8 cellular contexts compared by ENCODE assay signal in the genomic region with DNA sequence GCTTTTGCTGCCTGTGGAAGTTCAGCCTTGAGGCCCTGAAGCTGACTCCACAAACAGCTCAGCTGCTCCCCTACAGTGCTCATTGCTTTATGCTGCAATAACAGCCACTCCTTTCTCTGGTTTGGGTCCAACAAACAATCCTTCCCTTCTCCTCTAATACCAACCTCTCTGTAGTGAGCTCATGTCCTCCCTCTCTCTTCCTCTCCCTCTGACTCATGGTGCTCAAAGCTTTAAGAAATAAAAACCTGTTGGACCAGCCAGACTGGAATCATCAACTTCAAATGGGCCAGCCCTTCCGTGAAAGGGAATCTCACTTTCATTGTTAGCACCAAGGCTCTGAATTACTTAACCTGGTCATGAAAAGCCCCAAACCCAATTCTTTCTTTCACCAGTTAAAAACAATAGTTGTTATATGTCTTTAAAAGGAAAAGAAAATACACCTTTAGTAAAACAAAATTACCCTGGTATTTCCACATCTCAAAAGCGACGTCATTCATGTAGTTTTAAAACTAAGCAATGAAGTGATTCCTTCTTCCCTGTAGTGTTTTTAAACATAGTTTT.
DNase-seq lines count a peak whose midpoint lies in the region; ATAC-seq and TF ChIP-seq lines count a peak whose summit lies in the region.

No MANE protein-coding gene starts in this region.

- peaks cover 4% of the 10 kb centered on the region for H3K27me3 Mint-ChIP-seq in activated naive CD4-positive, alpha-beta T cell treated with anti-CD3 and anti-CD28 coated beads, Interleukin-2, amount 10 ng/mL, durations not matched to agents 7 days and 5 days

- no peaks in the 10 kb centered on the region for H3K36me3 ChIP-seq in iPS-18a (ENCODE audit: control insufficient read depth, low read depth, low read length)

- CTCF ChIA-PET in activated naive CD4-positive, alpha-beta T cell treated with anti-CD3 and anti-CD28 coated beads, Interleukin-2, amount 10 ng/mL, durations not matched to agents 7 days and 5 days (lab: Charles Lee) = interaction anchor here (0.7 to 1.5 kb wide), 8 partner anchors 10 to 206 kb away, joined by 3 to 9 read pairs (median 3); no protein-coding TSS in a partner anchor

- H3K4me3 ChIP-seq in iPS-18a (ENCODE audit: low read length) = peak overlapping the region; percentile 5
- no peak overlapping the region for H3K4me3 ChIP-seq in dorsolateral prefrontal cortex

- ATAC-seq in Right ventricle myocardium inferior (peak; percentile 98), HG02938 (IDR thresholded peaks at IDR 0.05; ENCODE audit: unreplicated experiment) (no peak)

- H3K27me3 ChIP-seq in iPS-18a (ENCODE audit: control insufficient read depth, insufficient read depth, low read length) (no peaks in the 10 kb centered on the region), dorsolateral prefrontal cortex (no peaks in the 10 kb centered on the region)

- peak overlapping the region; percentile 94 for H3K27ac Mint-ChIP-seq in activated naive CD4-positive, alpha-beta T cell treated with anti-CD3 and anti-CD28 coated beads, Interleukin-2, amount 10 ng/mL, durations not matched to agents 7 days and 5 days

- intact Hi-C loops in Right ventricle myocardium inferior (cut with DNase I) = no loop called here
- intact Hi-C loops in cardiac septum (cut with DNase I) = no loop called here
- intact Hi-C loops in dorsolateral prefrontal cortex (cut with DNase I) = no loop called here

- no peaks in the 10 kb centered on the region for H3K9me3 ChIP-seq in iPS-18a (ENCODE audit: control insufficient read depth, low read depth, low read length)

- peak overlapping the region; percentile 43 for H3K4me3 Mint-ChIP-seq in activated naive CD4-positive, alpha-beta T cell treated with anti-CD3 and anti-CD28 coated beads, Interleukin-2, amount 10 ng/mL, durations not matched to agents 7 days and 5 days

- TF ChIP-seq CTCF in dorsolateral prefrontal cortex (IDR thresholded peaks at IDR 0.05 in 54 of 56, conservative IDR thresholded peaks at IDR 0.05 in 2 of 56; ENCODE audit: low read depth in 1 of 56, partially characterized antibody in 56 of 56) = no peak

- H3K4me1 ChIP-seq in iPS-18a (ENCODE audit: control insufficient read depth, low read depth, low read length) = peaks cover 28% of the 10 kb centered on the region

- peaks cover 10% of the 10 kb centered on the region for H3K9me3 Mint-ChIP-seq in activated naive CD4-positive, alpha-beta T cell treated with anti-CD3 and anti-CD28 coated beads, Interleukin-2, amount 10 ng/mL, durations not matched to agents 7 days and 5 days

- DNase-seq in Right ventricle myocardium inferior (ENCODE audit: missing footprints) (no peak), cardiac septum (ENCODE audit: low spot score) (no peak), HT-29 (ENCODE audit: low spot score) (peak; percentile 99), stromal cell of bone marrow (ENCODE audit: low read depth) (peak; percentile 97), dorsolateral prefrontal cortex (no peak)
- DNase-seq in activated naive CD4-positive, alpha-beta T cell treated with anti-CD3 and anti-CD28 coated beads, Interleukin-2, amount 10 ng/mL, durations not matched to agents 7 days and 5 days = no peak

- peak overlapping the region; percentile 49 for H3K27ac ChIP-seq in iPS-18a (ENCODE audit: low read length)
- H3K27ac ChIP-seq in dorsolateral prefrontal cortex = no peak overlapping the region

- peaks cover 70% of the 10 kb centered on the region for H3K4me1 Mint-ChIP-seq in activated naive CD4-positive, alpha-beta T cell treated with anti-CD3 and anti-CD28 coated beads, Interleukin-2, amount 10 ng/mL, durations not matched to agents 7 days and 5 days

- no peak overlapping the region for H3K9ac ChIP-seq in iPS-18a (ENCODE audit: low read length)

- H3K36me3 Mint-ChIP-seq in activated naive CD4-positive, alpha-beta T cell treated with anti-CD3 and anti-CD28 coated beads, Interleukin-2, amount 10 ng/mL, durations not matched to agents 7 days and 5 days = peaks cover 23% of the 10 kb centered on the region

Comparison
In these comparisons a context has a peak if more than half of its experiments do, and no peak if none do; other contexts are left out.
1. DNase-seq: peak in HT-29 (single experiment) and stromal cell of bone marrow (single experiment); none in Right ventricle myocardium inferior (single experiment), cardiac septum (single experiment), activated naive CD4-positive, alpha-beta T cell treated with anti-CD3 and anti-CD28 coated beads, Interleukin-2, amount 10 ng/mL, durations not matched to agents 7 days and 5 days (single experiment) and dorsolateral prefrontal cortex (0 of 10).